7 cellular contexts compared by ENCODE assay signal in the genomic region with DNA sequence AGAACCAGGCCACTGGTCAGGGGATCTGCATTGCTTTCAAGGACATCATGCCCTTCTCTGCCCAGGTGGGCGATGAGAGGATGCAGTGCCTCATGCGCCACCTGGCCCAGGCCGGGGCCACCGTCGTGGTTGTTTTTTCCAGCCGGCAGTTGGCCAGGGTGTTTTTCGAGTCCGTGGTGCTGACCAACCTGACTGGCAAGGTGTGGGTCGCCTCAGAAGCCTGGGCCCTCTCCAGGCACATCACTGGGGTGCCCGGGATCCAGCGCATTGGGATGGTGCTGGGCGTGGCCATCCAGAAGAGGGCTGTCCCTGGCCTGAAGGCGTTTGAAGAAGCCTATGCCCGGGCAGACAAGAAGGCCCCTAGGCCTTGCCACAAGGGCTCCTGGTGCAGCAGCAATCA. TPM values are rescaled to one million over a fixed set of nuclear protein-coding genes. Genes with fewer than 3 reads are reported as not detected.
"Had no signal": no experiment of that assay in that cellular context is flagged by ENCODE, and none has a peak within 500 bp of the region (broad histone marks: within the 10 kb centered on the region; RNA-seq: fewer than 3 reads in every experiment).

No MANE protein-coding gene starts in this region.

- H3K9ac ChIP-seq: KMS-11 had no signal

- H3K36me3 ChIP-seq: HAP-1 had no signal

- H3K4me2 ChIP-seq: GM23338, KMS-11 had no signal

- DNase-seq: IMR-90, KBM-7 had no signal

- H3K27ac ChIP-seq: KMS-11 had no signal

- H3K4me3 ChIP-seq: GM23338, HAP-1 had no signal

- H3K9me3 ChIP-seq: HAP-1 had no signal

- ATAC-seq: GM23338 had no signal

- H2AFZ ChIP-seq: GM23338 had no signal

RNA-seq across cellular contexts. Expression of gene TAS1R1, which starts 19.7 kb away (rescaled TPM):
- total RNA-seq: GM23338, H1, HT-29, IMR-90 had no signal
